In genomic region chr6:25113436-25113835, GRCh38 we compare ENCODE assay signal across 27 cellular contexts.
A peak's percentile ranks its signal among the peaks of the same experiment; 100 is the strongest.
DNase-seq lines count a peak whose midpoint lies in the region; ATAC-seq, FAIRE-seq and TF ChIP-seq lines count a peak whose summit lies in the region.
"Had no signal": no experiment of that assay in that cellular context is flagged by ENCODE, and none has a peak within 500 bp of the region (broad histone marks: within the 10 kb centered on the region; RNA-seq: fewer than 3 reads in every experiment).

No MANE protein-coding gene starts in this region.

- H3K4me3 Mint-ChIP-seq in activated T-helper 2 cell treated with anti-CD3 and anti-CD28 coated beads, Interferon-gamma antibody, Interleukin-2, Interleukin-4, amounts not matched to agents 10 μg/mL and 5 μg/mL and 100 μg/mL, durations not matched to agents 14 hours and 24 hours and 36 hours (ENCODE audit: low read depth) = no peak overlapping the region
- H3K4me3 Mint-ChIP-seq: B cell; CD8-positive, alpha-beta T cell; T-cell; T-helper 2 cell treated with Interferon-gamma antibody and Interleukin-4, amounts not matched to agents 5 μg/mL and 100 μg/mL, for 36 hours had no signal

- H3K9me3 Mint-ChIP-seq in activated T-helper 2 cell treated with anti-CD3 and anti-CD28 coated beads, Interferon-gamma antibody, Interleukin-2, Interleukin-4, amounts not matched to agents 10 μg/mL and 5 μg/mL and 100 μg/mL, durations not matched to agents 14 hours and 24 hours and 36 hours = no peaks in the 10 kb centered on the region
- H3K9me3 Mint-ChIP-seq: CD8-positive, alpha-beta T cell; T-cell; T-helper 2 cell treated with Interferon-gamma antibody and Interleukin-4, amounts not matched to agents 5 μg/mL and 100 μg/mL, for 36 hours had no signal

- peak overlapping the region; percentile 24 to 65 for H3K27ac ChIP-seq in thoracic aorta
- H3K27ac ChIP-seq: C4-2B, SJSA1 had no signal

- H3K36me3 Mint-ChIP-seq in activated T-helper 2 cell treated with anti-CD3 and anti-CD28 coated beads, Interferon-gamma antibody, Interleukin-2, Interleukin-4, amounts not matched to agents 10 μg/mL and 5 μg/mL and 100 μg/mL, durations not matched to agents 14 hours and 24 hours and 36 hours (ENCODE audit: low read depth) = peaks cover 84% of the 10 kb centered on the region

- intact Hi-C loops in activated T-helper 2 cell treated with anti-CD3 and anti-CD28 coated beads, Interferon-gamma antibody, Interleukin-2, Interleukin-4, amounts not matched to agents 10 μg/mL and 5 μg/mL and 100 μg/mL, durations not matched to agents 14 hours and 24 hours and 36 hours (cut with micrococcal nuclease) = no loop called here

- TF ChIP-seq CTCF in thoracic aorta (IDR thresholded peaks at IDR 0.05) = no peak

- no peak overlapping the region for H3K4me3 ChIP-seq in thoracic aorta
- H3K4me3 ChIP-seq: K562, MG63, SJSA1 had no signal

- no peaks in the 10 kb centered on the region for H3K27me3 ChIP-seq in thoracic aorta (replicated peaks; ENCODE audit: insufficient read depth)
- H3K27me3 ChIP-seq: MG63, SJSA1 had no signal

- FAIRE-seq in HTR-8/SVneo (lab: Jason Lieb, UNC) = peak; percentile 20
- no peak for FAIRE-seq in RCC 7860 (lab: Jason Lieb, UNC)
- FAIRE-seq: GM12892, HepG2, K562 had no signal

- ATAC-seq in thoracic aorta (ENCODE audit: insufficient number of reproducible peaks, low FRiP score, low read depth) (no peak), GM19397 (IDR thresholded peaks at IDR 0.05; ENCODE audit: unreplicated experiment) (no peak)
- ATAC-seq: CD8-positive, alpha-beta T cell; HepG2; K562; PC-3; T-cell had no signal

- peaks cover 24 to 62% of the 10 kb centered on the region in 2 donors for H3K4me1 ChIP-seq in thoracic aorta (ENCODE audit: control insufficient read depth in 1 of 2, low read depth in 2 of 2)
- H3K4me1 ChIP-seq: Caco-2, SJSA1 had no signal

- H3K4me1 Mint-ChIP-seq in activated T-helper 2 cell treated with anti-CD3 and anti-CD28 coated beads, Interferon-gamma antibody, Interleukin-2, Interleukin-4, amounts not matched to agents 10 μg/mL and 5 μg/mL and 100 μg/mL, durations not matched to agents 14 hours and 24 hours and 36 hours (ENCODE audit: low read depth) = peaks cover 46% of the 10 kb centered on the region

- DNase-seq in HTR-8/SVneo (ENCODE audit: insufficient read length, low spot score) = no peak
- DNase-seq in NCI-H69 (lab: John Stamatoyannopoulos, UW) = peak; percentile 26
- DNase-seq in activated T-helper 2 cell treated with anti-CD3 and anti-CD28 coated beads, Interferon-gamma antibody, Interleukin-2, Interleukin-4, amounts not matched to agents 10 μg/mL and 5 μg/mL and 100 μg/mL, durations not matched to agents 14 hours and 24 hours and 36 hours (ENCODE audit: low spot score) = no peak
- DNase-seq in thoracic aorta (ENCODE audit: low spot score) = no peak
- no peak for DNase-seq in OCI-M1 (lab: John Stamatoyannopoulos, UW)
- no peak for DNase-seq in RCC 7860 (ENCODE audit: low spot score)
- DNase-seq: Caco-2; CD8-positive, alpha-beta T cell; DMS 273 treated with DMSO at 0.1 percent for 48 hours; DMS79; MG63; NCI-H1694; NCI-H2081; NCI-H226; NCI-H510A; NCI-H774; PC-3; Right ventricle myocardium superior; T-cell had no signal

- peaks cover 5% of the 10 kb centered on the region for H3K36me3 ChIP-seq in thoracic aorta
- H3K36me3 ChIP-seq: MG63, SJSA1 had no signal

- H3K9me3 ChIP-seq in thoracic aorta = no peaks in the 10 kb centered on the region
- H3K9me3 ChIP-seq: Caco-2, MG63, SJSA1 had no signal

- no peaks in the 10 kb centered on the region for H3K27me3 Mint-ChIP-seq in activated T-helper 2 cell treated with anti-CD3 and anti-CD28 coated beads, Interferon-gamma antibody, Interleukin-2, Interleukin-4, amounts not matched to agents 10 μg/mL and 5 μg/mL and 100 μg/mL, durations not matched to agents 14 hours and 24 hours and 36 hours (ENCODE audit: low read depth)
- H3K27me3 Mint-ChIP-seq: B cell, T-cell had no signal

- H3K27ac Mint-ChIP-seq in activated T-helper 2 cell treated with anti-CD3 and anti-CD28 coated beads, Interferon-gamma antibody, Interleukin-2, Interleukin-4, amounts not matched to agents 10 μg/mL and 5 μg/mL and 100 μg/mL, durations not matched to agents 14 hours and 24 hours and 36 hours = peak overlapping the region; percentile 31
- H3K27ac Mint-ChIP-seq: B cell; CD8-positive, alpha-beta T cell; T-cell; T-helper 2 cell treated with Interferon-gamma antibody and Interleukin-4, amounts not matched to agents 5 μg/mL and 100 μg/mL, for 36 hours had no signal
